Comparison of ENCODE assay signal across 14 cellular contexts in the genomic region with DNA sequence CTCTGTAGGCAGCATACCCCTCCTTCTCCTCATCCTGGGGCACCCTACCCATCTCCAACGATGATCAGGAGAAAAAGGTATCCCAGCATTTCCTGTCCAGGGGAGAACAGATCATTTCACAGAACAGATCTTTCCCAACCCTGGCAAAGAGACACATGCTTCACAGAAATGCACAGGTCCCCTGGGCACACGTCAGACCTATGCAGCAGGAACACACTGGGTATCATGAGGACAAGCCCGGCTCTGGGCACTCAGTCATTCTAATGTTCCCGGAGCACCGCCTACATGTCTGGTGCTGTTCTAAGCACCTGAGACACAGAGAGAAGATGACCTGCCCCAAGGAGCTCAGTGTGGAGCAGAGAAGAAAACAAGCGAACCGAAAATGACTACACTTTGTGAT. TPM values are rescaled to one million over a fixed set of nuclear protein-coding genes. Genes with fewer than 3 reads are reported as not detected.
DNase-seq lines count a peak whose midpoint lies in the region; ATAC-seq, FAIRE-seq and TF ChIP-seq lines count a peak whose summit lies in the region.
"Had no signal": no experiment of that assay in that cellular context is flagged by ENCODE, and none has a peak within 500 bp of the region (broad histone marks: within the 10 kb centered on the region; RNA-seq: fewer than 3 reads in every experiment).

No MANE protein-coding gene starts in this region.

- H3K4me1 Mint-ChIP-seq in CD14-positive monocyte (peaks cover 67% of the 10 kb centered on the region), glutamatergic neuron (ENCODE audit: low read depth, unreplicated experiment) (peaks cover 21% of the 10 kb centered on the region), osteocyte (ENCODE audit: unreplicated experiment) (peaks cover 54% of the 10 kb centered on the region)

- peaks cover 100% of the 10 kb centered on the region for H3K36me3 ChIP-seq in RWPE2 (ENCODE audit: low read depth)
- H3K36me3 ChIP-seq: ovary had no signal

- H3K4me3 ChIP-seq in RWPE2 (ENCODE audit: severe bottlenecking): no peak overlapping the region
- H3K4me3 ChIP-seq: ovary had no signal

- TF ChIP-seq CTCF in CD14-positive monocyte (IDR thresholded peaks at IDR 0.05) (no peak), RWPE2 (IDR thresholded peaks at IDR 0.05; ENCODE audit: poor library complexity, severe bottlenecking) (no peak), glutamatergic neuron (IDR thresholded peaks at IDR 0.05; ENCODE audit: partially characterized antibody, unreplicated experiment) (no peak), osteocyte (IDR thresholded peaks at IDR 0.05) (no peak)

- no peaks in the 10 kb centered on the region for H3K9me3 ChIP-seq in RWPE2 (ENCODE audit: severe bottlenecking)
- H3K9me3 ChIP-seq: BE2C, ovary had no signal

- no peak for ATAC-seq in RWPE2 (ENCODE audit: low read depth)
- ATAC-seq in HG02885 (IDR thresholded peaks at IDR 0.05; ENCODE audit: poor library complexity, unreplicated experiment): no peak
- no peak for ATAC-seq in HG03108 (IDR thresholded peaks at IDR 0.05; ENCODE audit: unreplicated experiment)
- ATAC-seq: left colon had no signal

- H3K4me1 ChIP-seq in RWPE2 (ENCODE audit: insufficient read depth, poor library complexity, severe bottlenecking): no peaks in the 10 kb centered on the region

- peak overlapping the region; percentile 28 for H3K27ac ChIP-seq in RWPE2 (ENCODE audit: poor library complexity, severe bottlenecking)
- H3K27ac ChIP-seq: ovary had no signal

- intact Hi-C loops in CD14-positive monocyte (cut with micrococcal nuclease): loop anchor here in 1 of 2 donors (5.0 to 10.0 kb wide), 2 partner anchors 34 to 238 kb away; no protein-coding TSS in a partner anchor

- H3K9me3 Mint-ChIP-seq in CD14-positive monocyte (peaks cover 4 to 20% (median 9%) of the 10 kb centered on the region in 7 donors), glutamatergic neuron (ENCODE audit: unreplicated experiment) (peaks cover 16% of the 10 kb centered on the region), osteocyte (ENCODE audit: unreplicated experiment) (no peaks in the 10 kb centered on the region)

- peak overlapping the region in 5 of 7 donors; percentile 23 to 96 (median 85) for H3K27ac Mint-ChIP-seq in CD14-positive monocyte
- peak overlapping the region; percentile 77 for H3K27ac Mint-ChIP-seq in glutamatergic neuron (ENCODE audit: unreplicated experiment)
- H3K27ac Mint-ChIP-seq in osteocyte (ENCODE audit: unreplicated experiment): peak overlapping the region; percentile 92

- no peaks in the 10 kb centered on the region for H3K27me3 ChIP-seq in RWPE2 (ENCODE audit: insufficient read depth, poor library complexity, severe bottlenecking)
- H3K27me3 ChIP-seq: BE2C, ovary had no signal

- H3K27me3 Mint-ChIP-seq in CD14-positive monocyte (ENCODE audit: low read depth in 3 of 3) (no peaks in the 10 kb centered on the region), glutamatergic neuron (ENCODE audit: unreplicated experiment) (peaks cover 7% of the 10 kb centered on the region), osteocyte (ENCODE audit: unreplicated experiment) (no peaks in the 10 kb centered on the region)

- H3K4me3 Mint-ChIP-seq in CD14-positive monocyte (no peak overlapping the region), glutamatergic neuron (ENCODE audit: unreplicated experiment) (no peak overlapping the region), osteocyte (ENCODE audit: unreplicated experiment) (peak overlapping the region; percentile 11)

- DNase-seq in CD14-positive monocyte (ENCODE audit: low spot score) (no peak), RWPE2 (ENCODE audit: low spot score) (no peak), glutamatergic neuron (no peak), osteocyte (ENCODE audit: extremely low spot score, unreplicated experiment) (no peak), NCI-H2227 treated with DMSO at 0.1 percent for 48 hours (lab: John Stamatoyannopoulos, UW) (no peak), GM12892 (ENCODE audit: insufficient read length) (no peak)
- DNase-seq: activated CD8-positive, alpha-beta memory T cell treated with anti-CD3 and anti-CD28 coated beads, Interleukin-2, amount 50 U/mL, for 4 hours; left colon; NCI-H526; ovary had no signal

- no peak for FAIRE-seq in GM12892 (lab: Jason Lieb, UNC)
- FAIRE-seq: H1 had no signal

- no peak for TF ChIP-seq POLR2A in GM12892 (IDR thresholded peaks at IDR 0.05; ENCODE audit: low read depth, low read length)

- H3K36me3 Mint-ChIP-seq in CD14-positive monocyte: peaks cover 56 to 66% of the 10 kb centered on the region in 2 donors
- H3K36me3 Mint-ChIP-seq in glutamatergic neuron (ENCODE audit: unreplicated experiment): no peaks in the 10 kb centered on the region
- H3K36me3 Mint-ChIP-seq in osteocyte (ENCODE audit: unreplicated experiment): peaks cover 46% of the 10 kb centered on the region

RNA-seq across cellular contexts. Expression of a gene that starts 56.2 kb away (rescaled TPM):
- polyA plus RNA-seq in CD14-positive monocyte: 10 to 100 TPM; 41.4 to 75.0 TPM
- total RNA-seq in glutamatergic neuron (ENCODE audit: unreplicated experiment) (48.1 TPM), osteocyte (371 and 380 TPM in 2 replicates)
- 0.40 TPM for polyA plus RNA-seq in GM12892 (2012; ENCODE audit: missing spikeins)
